In genomic region chr4:165361804-165362203, GRCh38 we compare ENCODE assay signal across 8 cellular contexts. TPM values are rescaled to one million over a fixed set of nuclear protein-coding genes. Genes with fewer than 3 reads are reported as not detected.
"Had no signal": no experiment of that assay in that cellular context is flagged by ENCODE, and none has a peak within 500 bp of the region (broad histone marks: within the 10 kb centered on the region; RNA-seq: fewer than 3 reads in every experiment).

No MANE protein-coding gene starts in this region.

- H3K4me3 ChIP-seq: GM12878 had no signal

- DNase-seq: GDM1, GF-D8 had no signal

- FAIRE-seq: G401.6, GM12878, GM12891, GM12892, GM18507, GM19239 had no signal

- ATAC-seq: GM12878 had no signal

RNA-seq across cellular contexts. Expression of gene CPE, which starts 17.0 kb away (rescaled TPM):
- total RNA-seq: GM12878 had no signal
